In genomic region chr1:208917281-208917680, GRCh38 we compare ENCODE assay signal across 26 cellular contexts.
"Had no signal": no experiment of that assay in that cellular context is flagged by ENCODE, and none has a peak within 500 bp of the region (broad histone marks: within the 10 kb centered on the region; RNA-seq: fewer than 3 reads in every experiment).

No MANE protein-coding gene starts in this region.

- H3K36me3 ChIP-seq: ascending aorta, brain microvascular endothelial cell, gastroesophageal sphincter, ovary, prostate gland, thoracic aorta had no signal

- H3K27ac Mint-ChIP-seq: activated CD4-positive, alpha-beta T cell treated with anti-CD3 and anti-CD28 coated beads, Interleukin-2, amount 10 ng/mL, durations not matched to agents 7 days and 5 days; activated CD8-positive, alpha-beta memory T cell treated with anti-CD3 and anti-CD28 coated beads, Interleukin-2, amount 10 ng/mL, durations not matched to agents 7 days and 5 days; activated CD8-positive, alpha-beta T cell treated with anti-CD3 and anti-CD28 coated beads for 36 hours; activated naive CD4-positive, alpha-beta T cell treated with anti-CD3 and anti-CD28 coated beads, Interleukin-2, amount 50 U/mL, for 72 hours; activated T-helper 1 cell treated with anti-CD3 and anti-CD28 coated beads, Interleukin-12 subunit alpha, Interleukin-12 subunit beta, Interleukin-2, Interleukin-4 antibody, amounts not matched to agents 30 ng/mL and 10 ng/mL and 1 ng/mL, durations not matched to agents 14 hours and 24 hours and 36 hours; naive B cell; type B pancreatic cell had no signal

- H3K36me3 Mint-ChIP-seq: activated CD8-positive, alpha-beta memory T cell treated with anti-CD3 and anti-CD28 coated beads, Interleukin-2, amount 10 ng/mL, durations not matched to agents 7 days and 5 days; activated naive CD4-positive, alpha-beta T cell treated with anti-CD3 and anti-CD28 coated beads, Interleukin-2, amount 50 U/mL, for 72 hours; naive B cell; type B pancreatic cell had no signal

- H3K9me3 Mint-ChIP-seq: activated CD4-positive, alpha-beta T cell treated with anti-CD3 and anti-CD28 coated beads, Interleukin-2, amount 10 ng/mL, durations not matched to agents 7 days and 5 days; activated T-helper 1 cell treated with anti-CD3 and anti-CD28 coated beads, Interleukin-12 subunit alpha, Interleukin-12 subunit beta, Interleukin-2, Interleukin-4 antibody, amounts not matched to agents 30 ng/mL and 10 ng/mL and 1 ng/mL, durations not matched to agents 14 hours and 24 hours and 36 hours; central memory CD8-positive, alpha-beta T cell had no signal

- H3K4me1 Mint-ChIP-seq: activated CD4-positive, alpha-beta T cell treated with anti-CD3 and anti-CD28 coated beads, Interleukin-2, amount 10 ng/mL, durations not matched to agents 7 days and 5 days; activated CD8-positive, alpha-beta memory T cell treated with anti-CD3 and anti-CD28 coated beads, Interleukin-2, amount 10 ng/mL, durations not matched to agents 7 days and 5 days; central memory CD8-positive, alpha-beta T cell; naive B cell had no signal

- H3K4me3 Mint-ChIP-seq: activated CD4-positive, alpha-beta T cell treated with anti-CD3 and anti-CD28 coated beads, Interleukin-2, amount 10 ng/mL, durations not matched to agents 7 days and 5 days; activated CD8-positive, alpha-beta memory T cell treated with anti-CD3 and anti-CD28 coated beads, Interleukin-2, amount 10 ng/mL, durations not matched to agents 7 days and 5 days; activated CD8-positive, alpha-beta T cell treated with anti-CD3 and anti-CD28 coated beads for 36 hours; activated T-helper 1 cell treated with anti-CD3 and anti-CD28 coated beads, Interleukin-12 subunit alpha, Interleukin-12 subunit beta, Interleukin-2, Interleukin-4 antibody, amounts not matched to agents 30 ng/mL and 10 ng/mL and 1 ng/mL, durations not matched to agents 14 hours and 24 hours and 36 hours; central memory CD8-positive, alpha-beta T cell; naive B cell; type B pancreatic cell had no signal

- H3K27me3 Mint-ChIP-seq: activated CD4-positive, alpha-beta T cell treated with anti-CD3 and anti-CD28 coated beads, Interleukin-2, amount 10 ng/mL, durations not matched to agents 7 days and 5 days; activated CD8-positive, alpha-beta memory T cell treated with anti-CD3 and anti-CD28 coated beads, Interleukin-2, amount 10 ng/mL, durations not matched to agents 7 days and 5 days; central memory CD8-positive, alpha-beta T cell had no signal

- FAIRE-seq: colon had no signal

- H3K27me3 ChIP-seq: ascending aorta, brain microvascular endothelial cell, ovary had no signal

- H3K9me3 ChIP-seq: ascending aorta, mucosa of descending colon, ovary, prostate gland, thoracic aorta had no signal

- ATAC-seq: activated CD8-positive, alpha-beta memory T cell treated with anti-CD3 and anti-CD28 coated beads, Interleukin-2, amount 10 ng/mL, durations not matched to agents 7 days and 5 days; activated CD8-positive, alpha-beta T cell treated with anti-CD3 and anti-CD28 coated beads for 36 hours; activated naive CD4-positive, alpha-beta T cell treated with anti-CD3 and anti-CD28 coated beads, Interleukin-2, amount 50 U/mL, for 72 hours; gastroesophageal sphincter; left colon; mucosa of descending colon had no signal

- DNase-seq: activated CD4-positive, alpha-beta T cell treated with anti-CD3 and anti-CD28 coated beads, Interleukin-2, amount 10 ng/mL, durations not matched to agents 7 days and 5 days; activated CD4-positive, CD25-positive, alpha-beta regulatory T cell treated with anti-CD3 and anti-CD28 coated beads, Interleukin-2, amount 50 U/mL, for 72 hours; activated CD8-positive, alpha-beta memory T cell treated with anti-CD3 and anti-CD28 coated beads, Interleukin-2, amount 10 ng/mL, durations not matched to agents 7 days and 5 days; activated CD8-positive, alpha-beta T cell treated with anti-CD3 and anti-CD28 coated beads for 36 hours; activated gamma-delta T cell treated with Interleukin-2 at 50 U/mL for 16 hours; activated T-cell treated with anti-CD3 and anti-CD28 coated beads for 4 hours; brain microvascular endothelial cell; effector memory CD4-positive, alpha-beta T cell; head of caudate nucleus; hypothalamus; left colon; mesenchymal stem cell; mucosa of descending colon; naive B cell; ovary; stimulated activated CD4-positive, alpha-beta T cell treated with anti-CD3 and anti-CD28 coated beads, Interleukin-4, amount 100 ng/mL, for 24 hours; stimulated activated naive CD4-positive, alpha-beta T cell treated with Interleukin-2 at 50 U/mL for 16 hours had no signal

- H3K4me1 ChIP-seq: ascending aorta, gastroesophageal sphincter, prostate gland had no signal

- H3K27ac ChIP-seq: ascending aorta, brain microvascular endothelial cell, gastroesophageal sphincter, ovary, prostate gland, thoracic aorta had no signal

- H3K4me3 ChIP-seq: ascending aorta, gastroesophageal sphincter, mucosa of descending colon, ovary, prostate gland, thoracic aorta had no signal
